ENCODE assay signal across 2 cellular contexts in genomic region chr7:66558201-66558641, GRCh38.
TF ChIP-seq lines count a peak whose summit lies in the region.

No MANE protein-coding gene starts in this region.

TF ChIP-seq in HEK293, 187 proteins besides CTCF, POLR2A, EP300 and RAD21 (continued from another document):
- no peak for TF ChIP-seq ZNF114 (tag by site-specific recombination; IDR thresholded peaks at IDR 0.05)
- peak; percentile 80; the same call in 1 of the 2 replicates for TF ChIP-seq ZBTB10 (tag by site-specific recombination; IDR thresholded peaks at IDR 0.05)
- TF ChIP-seq ZNF645 (tag by site-specific recombination; IDR thresholded peaks at IDR 0.05) = no peak
- peak; percentile 56; the same call in 1 of the 2 replicates for TF ChIP-seq GLIS2 (tag by site-specific recombination; IDR thresholded peaks at IDR 0.05)
- no peak for TF ChIP-seq ZNF624 (tag by site-specific recombination; IDR thresholded peaks at IDR 0.05)

TF ChIP-seq in H1, 55 proteins besides CTCF, POLR2A, EP300 and RAD21 (continued from another document):
- no peak for TF ChIP-seq USF2 (IDR thresholded peaks at IDR 0.05; ENCODE audit: low read length)
- no peak for TF ChIP-seq ATF3 (IDR thresholded peaks at IDR 0.05; ENCODE audit: insufficient read depth, low read depth, low read length)
- no peak for TF ChIP-seq TEAD4 (IDR thresholded peaks at IDR 0.05; ENCODE audit: low read depth, low read length)
